Comparison of ENCODE assay signal across 2 cellular contexts in the genomic region with DNA sequence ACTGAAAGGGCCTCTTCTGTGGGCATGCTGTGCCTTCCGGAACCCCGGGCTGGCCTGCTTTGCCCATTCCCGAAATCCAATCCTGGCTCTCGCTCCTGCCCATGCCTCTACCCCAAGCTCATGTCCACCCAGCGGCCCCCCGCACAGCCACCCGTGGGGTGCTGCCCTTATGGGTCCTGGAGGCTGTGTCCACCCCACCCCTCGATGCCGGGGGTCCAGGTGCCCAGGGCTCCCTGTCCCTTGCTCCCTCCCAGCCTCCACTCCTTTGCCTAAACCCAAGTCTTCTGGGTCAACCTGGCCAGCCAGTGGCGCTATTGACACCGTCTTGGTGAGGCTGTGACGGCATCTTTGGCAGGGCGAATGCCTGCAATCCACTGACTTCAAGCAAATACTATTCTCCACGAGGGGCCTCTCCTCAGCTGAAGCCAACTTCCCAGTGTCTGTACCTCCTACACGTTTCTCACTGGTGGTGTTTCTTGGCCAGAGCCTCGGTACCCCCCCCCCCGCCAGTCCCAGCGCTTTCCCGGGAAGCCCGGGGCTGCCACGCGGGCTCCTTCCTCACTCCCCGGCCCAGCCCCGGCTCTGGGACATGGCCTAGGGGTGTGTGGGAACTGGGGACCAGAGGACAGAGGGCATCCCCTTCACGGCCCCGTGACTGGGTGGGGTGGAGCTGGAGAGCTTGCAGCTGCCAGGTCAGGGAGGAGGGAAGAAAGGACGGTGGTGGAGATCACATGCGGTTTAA.
TF ChIP-seq lines count a peak whose summit lies in the region.

No MANE protein-coding gene starts in this region.

TF ChIP-seq in HCT116, 20 proteins besides CTCF, POLR2A, EP300 and RAD21:
- no peak for TF ChIP-seq TCF7L2 (IDR thresholded peaks at IDR 0.05; ENCODE audit: borderline replicate concordance, extremely low read depth, insufficient read depth, insufficient read length)
- TF ChIP-seq, protein P1, sequence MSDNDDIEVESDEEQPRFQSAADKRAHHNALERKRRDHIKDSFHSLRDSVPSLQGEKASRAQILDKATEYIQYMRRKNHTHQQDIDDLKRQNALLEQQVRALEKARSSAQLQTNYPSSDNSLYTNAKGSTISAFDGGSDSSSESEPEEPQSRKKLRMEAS (IDR thresholded peaks at IDR 0.05) = no peak
- TF ChIP-seq, protein P2, sequence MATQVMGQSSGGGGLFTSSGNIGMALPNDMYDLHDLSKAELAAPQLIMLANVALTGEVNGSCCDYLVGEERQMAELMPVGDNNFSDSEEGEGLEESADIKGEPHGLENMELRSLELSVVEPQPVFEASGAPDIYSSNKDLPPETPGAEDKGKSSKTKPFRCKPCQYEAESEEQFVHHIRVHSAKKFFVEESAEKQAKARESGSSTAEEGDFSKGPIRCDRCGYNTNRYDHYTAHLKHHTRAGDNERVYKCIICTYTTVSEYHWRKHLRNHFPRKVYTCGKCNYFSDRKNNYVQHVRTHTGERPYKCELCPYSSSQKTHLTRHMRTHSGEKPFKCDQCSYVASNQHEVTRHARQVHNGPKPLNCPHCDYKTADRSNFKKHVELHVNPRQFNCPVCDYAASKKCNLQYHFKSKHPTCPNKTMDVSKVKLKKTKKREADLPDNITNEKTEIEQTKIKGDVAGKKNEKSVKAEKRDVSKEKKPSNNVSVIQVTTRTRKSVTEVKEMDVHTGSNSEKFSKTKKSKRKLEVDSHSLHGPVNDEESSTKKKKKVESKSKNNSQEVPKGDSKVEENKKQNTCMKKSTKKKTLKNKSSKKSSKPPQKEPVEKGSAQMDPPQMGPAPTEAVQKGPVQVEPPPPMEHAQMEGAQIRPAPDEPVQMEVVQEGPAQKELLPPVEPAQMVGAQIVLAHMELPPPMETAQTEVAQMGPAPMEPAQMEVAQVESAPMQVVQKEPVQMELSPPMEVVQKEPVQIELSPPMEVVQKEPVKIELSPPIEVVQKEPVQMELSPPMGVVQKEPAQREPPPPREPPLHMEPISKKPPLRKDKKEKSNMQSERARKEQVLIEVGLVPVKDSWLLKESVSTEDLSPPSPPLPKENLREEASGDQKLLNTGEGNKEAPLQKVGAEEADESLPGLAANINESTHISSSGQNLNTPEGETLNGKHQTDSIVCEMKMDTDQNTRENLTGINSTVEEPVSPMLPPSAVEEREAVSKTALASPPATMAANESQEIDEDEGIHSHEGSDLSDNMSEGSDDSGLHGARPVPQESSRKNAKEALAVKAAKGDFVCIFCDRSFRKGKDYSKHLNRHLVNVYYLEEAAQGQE (IDR thresholded peaks at IDR 0.05; ENCODE audit: low read depth) = no peak
- no peak for TF ChIP-seq ZFX (IDR thresholded peaks at IDR 0.05)
- no peak for TF ChIP-seq SP1 (IDR thresholded peaks at IDR 0.05; ENCODE audit: low read depth)
- TF ChIP-seq POLR2AphosphoS5 (IDR thresholded peaks at IDR 0.05; ENCODE audit: low read depth, low read length) = no peak
- no peak for TF ChIP-seq YY1 (IDR thresholded peaks at IDR 0.05; ENCODE audit: extremely low read depth, insufficient replicate concordance, low read depth, low read length)
- no peak for TF ChIP-seq SRF (IDR thresholded peaks at IDR 0.05; ENCODE audit: low read depth)
- no peak for TF ChIP-seq FOSL1 (IDR thresholded peaks at IDR 0.05; ENCODE audit: low read depth)
- TF ChIP-seq EGR1 (IDR thresholded peaks at IDR 0.05; ENCODE audit: low read depth) = no peak
- no peak for TF ChIP-seq CEBPB (IDR thresholded peaks at IDR 0.05; ENCODE audit: low read depth)
- TF ChIP-seq, protein P3, sequence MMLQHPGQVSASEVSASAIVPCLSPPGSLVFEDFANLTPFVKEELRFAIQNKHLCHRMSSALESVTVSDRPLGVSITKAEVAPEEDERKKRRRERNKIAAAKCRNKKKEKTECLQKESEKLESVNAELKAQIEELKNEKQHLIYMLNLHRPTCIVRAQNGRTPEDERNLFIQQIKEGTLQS (IDR thresholded peaks at IDR 0.05) = no peak
- no peak for TF ChIP-seq ELF1 (IDR thresholded peaks at IDR 0.05; ENCODE audit: borderline replicate concordance, low read depth)
- TF ChIP-seq, protein P4, sequence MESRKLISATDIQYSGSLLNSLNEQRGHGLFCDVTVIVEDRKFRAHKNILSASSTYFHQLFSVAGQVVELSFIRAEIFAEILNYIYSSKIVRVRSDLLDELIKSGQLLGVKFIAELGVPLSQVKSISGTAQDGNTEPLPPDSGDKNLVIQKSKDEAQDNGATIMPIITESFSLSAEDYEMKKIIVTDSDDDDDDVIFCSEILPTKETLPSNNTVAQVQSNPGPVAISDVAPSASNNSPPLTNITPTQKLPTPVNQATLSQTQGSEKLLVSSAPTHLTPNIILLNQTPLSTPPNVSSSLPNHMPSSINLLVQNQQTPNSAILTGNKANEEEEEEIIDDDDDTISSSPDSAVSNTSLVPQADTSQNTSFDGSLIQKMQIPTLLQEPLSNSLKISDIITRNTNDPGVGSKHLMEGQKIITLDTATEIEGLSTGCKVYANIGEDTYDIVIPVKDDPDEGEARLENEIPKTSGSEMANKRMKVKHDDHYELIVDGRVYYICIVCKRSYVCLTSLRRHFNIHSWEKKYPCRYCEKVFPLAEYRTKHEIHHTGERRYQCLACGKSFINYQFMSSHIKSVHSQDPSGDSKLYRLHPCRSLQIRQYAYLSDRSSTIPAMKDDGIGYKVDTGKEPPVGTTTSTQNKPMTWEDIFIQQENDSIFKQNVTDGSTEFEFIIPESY (IDR thresholded peaks at IDR 0.05; ENCODE audit: extremely low read depth, insufficient replicate concordance, low read length) = no peak
- TF ChIP-seq CBX3 (IDR thresholded peaks at IDR 0.05; ENCODE audit: low read depth) = no peak
- TF ChIP-seq EZH2 (IDR thresholded peaks at IDR 0.05) = no peak
- no peak for TF ChIP-seq SIN3A (IDR thresholded peaks at IDR 0.05; ENCODE audit: low read depth)
- no peak for TF ChIP-seq ZNF274 (IDR thresholded peaks at IDR 0.05; ENCODE audit: low read depth, low read length)

TF ChIP-seq in H1, 55 proteins besides CTCF, POLR2A, EP300 and RAD21:
- TF ChIP-seq POLR2AphosphoS5 (IDR thresholded peaks at IDR 0.05; ENCODE audit: low read depth, low read length) (0 out of 2 replicates have a peak, but pooled peaks have one; percentile 22), MAFK (IDR thresholded peaks at IDR 0.05; ENCODE audit: low read depth, low read length) (no peak), BRCA1 (IDR thresholded peaks at IDR 0.05; ENCODE audit: low read depth, low read length) (no peak), CTBP2 (IDR thresholded peaks at IDR 0.05; ENCODE audit: borderline replicate concordance, insufficient read depth, insufficient read length, low read length) (peak; percentile 42)
TF ChIP-seq in H1: peak in this region for 2.
